20 cellular contexts compared by ENCODE assay signal in genomic region chr7:272631-273030, GRCh38. TPM values are rescaled to one million over a fixed set of nuclear protein-coding genes. Genes with fewer than 3 reads are reported as not detected.
DNase-seq lines count a peak whose midpoint lies in the region; ATAC-seq, FAIRE-seq and TF ChIP-seq lines count a peak whose summit lies in the region.
"Had no signal": no experiment of that assay in that cellular context is flagged by ENCODE, and none has a peak within 500 bp of the region (broad histone marks: within the 10 kb centered on the region; RNA-seq: fewer than 3 reads in every experiment).

No MANE protein-coding gene starts in this region.

- DNase-seq in BE2C = peak; percentile 4
- DNase-seq in D341Med (ENCODE audit: low spot score) = peak; percentile 15
- DNase-seq in left lung = peak; percentile 19 to 61
- DNase-seq in psoas muscle = peak; percentile 4 to 23
- DNase-seq in NCI-H524 treated with DMSO at 0.1 percent for 48 hours (lab: John Stamatoyannopoulos, UW) = no peak
- DNase-seq in SW480 (ENCODE audit: low spot score) = no peak
- DNase-seq in small intestine = no peak
- DNase-seq: CD8-positive, alpha-beta T cell; COR-L47; DND-41; GDM1; GOT3 had no signal

- H3K4me1 ChIP-seq in BE2C = no peaks in the 10 kb centered on the region
- no peaks in the 10 kb centered on the region for H3K4me1 ChIP-seq in left lung
- no peaks in the 10 kb centered on the region for H3K4me1 ChIP-seq in psoas muscle
- no peaks in the 10 kb centered on the region for H3K4me1 ChIP-seq in small intestine (ENCODE audit: control insufficient read depth in 2 of 2, insufficient read depth in 1 of 2, low read depth in 1 of 2, low read length in 1 of 2)
- H3K4me1 ChIP-seq: A549, HAP-1 had no signal

- no peaks in the 10 kb centered on the region for H3K36me3 ChIP-seq in BE2C
- no peaks in the 10 kb centered on the region for H3K36me3 ChIP-seq in left lung
- no peaks in the 10 kb centered on the region for H3K36me3 ChIP-seq in psoas muscle (ENCODE audit: insufficient read depth in 1 of 2, low read depth in 1 of 2)
- H3K36me3 ChIP-seq in small intestine (ENCODE audit: control insufficient read depth in 2 of 2, insufficient read depth in 2 of 2, low read length in 2 of 2) = no peaks in the 10 kb centered on the region
- H3K36me3 ChIP-seq: HAP-1 had no signal

- ATAC-seq in left lung (no peak), psoas muscle (no peak)
- ATAC-seq: A549; CD8-positive, alpha-beta T cell; HepG2 had no signal

- no peak overlapping the region for H3K4me3 ChIP-seq in BE2C (ENCODE audit: low read depth, low read length)
- H3K4me3 ChIP-seq in left lung = no peak overlapping the region
- H3K4me3 ChIP-seq in psoas muscle = no peak overlapping the region
- H3K4me3 ChIP-seq in small intestine (ENCODE audit: low read depth in 1 of 2, low read length in 2 of 2) = no peak overlapping the region
- H3K4me3 ChIP-seq: A549, HAP-1 had no signal

- no peak overlapping the region for H3K27ac ChIP-seq in left lung
- no peak overlapping the region for H3K27ac ChIP-seq in psoas muscle
- no peak overlapping the region for H3K27ac ChIP-seq in small intestine (ENCODE audit: low read depth in 1 of 2, low read length in 1 of 2)
- H3K27ac ChIP-seq: A549 had no signal

- H3K9me3 ChIP-seq in BE2C (no peaks in the 10 kb centered on the region; the same call in 1 of the 2 replicates), left lung (peaks cover 0 to 31% of the 10 kb centered on the region in 2 donors), psoas muscle (no peaks in the 10 kb centered on the region), small intestine (ENCODE audit: control insufficient read depth, low read depth) (no peaks in the 10 kb centered on the region)
- H3K9me3 ChIP-seq: HAP-1 had no signal

- no peak for FAIRE-seq in small intestine (lab: Jason Lieb, UNC)
- FAIRE-seq: A549, GM19239, HepG2, HTR-8/SVneo had no signal

- no peaks in the 10 kb centered on the region for H3K27me3 ChIP-seq in BE2C
- H3K27me3 ChIP-seq in left lung = no peaks in the 10 kb centered on the region
- no peaks in the 10 kb centered on the region for H3K27me3 ChIP-seq in psoas muscle (ENCODE audit: insufficient read depth in 3 of 3, low read length in 2 of 3)
- H3K27me3 ChIP-seq in small intestine (ENCODE audit: control insufficient read depth in 2 of 2, insufficient read depth in 2 of 2, low read length in 2 of 2) = no peaks in the 10 kb centered on the region

- 83 to 86% (median 84%) methylated on average over 14 of the region's 14 CpGs for WGBS in psoas muscle, 3 donors
- 86 to 87% (median 86%) methylated on average over 14 of the region's 14 CpGs for WGBS in small intestine, 3 donors

- no peak for TF ChIP-seq CTCF in BE2C (IDR thresholded peaks at IDR 0.05; ENCODE audit: low read depth, low read length)
- no peak for TF ChIP-seq CTCF in left lung (IDR thresholded peaks at IDR 0.05)
- no peak for TF ChIP-seq CTCF in psoas muscle (IDR thresholded peaks at IDR 0.05)

- intact Hi-C loops in left lung (cut with DNase I) = no loop called here
- intact Hi-C loops in psoas muscle (cut with DNase I) = no loop called here

RNA-seq across cellular contexts. Expression of gene FOXL3, which starts 17.3 kb away (rescaled TPM):
- polyA plus RNA-seq in BE2C (2012; ENCODE audit: insufficient read depth, insufficient read length, low read depth) = not detected
- total RNA-seq in left lung (not detected), psoas muscle (not detected)
- polyA plus RNA-seq in psoas muscle (not detected), small intestine (not detected)
- total RNA-seq: CD8-positive, alpha-beta T cell; HepG2 had no signal
- polyA plus RNA-seq: A549, AG04450, BJ, CD14-positive monocyte, HepG2 had no signal

Comparison
In these comparisons a context has a peak if more than half of its experiments do, and no peak if none do; other contexts are left out.
1. DNase-seq: peak in BE2C (single experiment), D341Med (single experiment), left lung (2 of 2) and psoas muscle (2 of 2); none in NCI-H524 treated with DMSO at 0.1 percent for 48 hours (single experiment), SW480 (single experiment) and small intestine (single experiment).